ENCODE assay signal across 40 cellular contexts in the genomic region with DNA sequence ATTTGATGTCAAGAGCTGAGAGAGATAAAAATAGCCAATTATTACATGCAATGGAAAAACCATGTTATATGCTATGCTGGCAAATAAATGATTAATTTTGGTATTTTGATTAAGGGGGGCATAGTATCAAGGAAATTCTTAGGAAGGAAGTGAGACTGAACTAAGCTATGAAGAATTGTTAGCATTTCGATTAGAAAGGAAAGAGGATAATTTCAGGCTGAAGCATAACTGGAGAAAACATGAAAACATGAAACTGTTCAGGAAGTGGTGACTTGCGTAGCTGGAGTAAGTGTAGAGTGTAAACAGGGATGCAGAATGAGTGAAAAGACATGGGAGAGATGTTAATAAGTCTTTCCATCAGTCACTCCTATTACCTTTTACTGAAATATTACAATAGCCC. TPM values are rescaled to one million over a fixed set of nuclear protein-coding genes. Genes with fewer than 3 reads are reported as not detected.
"Had no signal": no experiment of that assay in that cellular context is flagged by ENCODE, and none has a peak within 500 bp of the region (broad histone marks: within the 10 kb centered on the region; RNA-seq: fewer than 3 reads in every experiment).

No MANE protein-coding gene starts in this region.

- H3K9me3 Mint-ChIP-seq: activated CD4-positive, alpha-beta memory T cell treated with anti-CD3 and anti-CD28 coated beads, Interleukin-2, amount 10 ng/mL, durations not matched to agents 7 days and 5 days; activated CD4-positive, alpha-beta T cell treated with anti-CD3 and anti-CD28 coated beads, Interleukin-2, amount 10 ng/mL, durations not matched to agents 7 days and 5 days; activated naive CD4-positive, alpha-beta T cell treated with anti-CD3 and anti-CD28 coated beads, Interleukin-2, amount 10 ng/mL, durations not matched to agents 7 days and 5 days; activated naive CD4-positive, alpha-beta T cell treated with anti-CD3 and anti-CD28 coated beads, Interleukin-2, amount 50 U/mL, for 24 hours; activated naive CD8-positive, alpha-beta T cell treated with anti-CD3 and anti-CD28 coated beads, Interleukin-2, amount 10 ng/mL, durations not matched to agents 7 days and 5 days; activated naive CD8-positive, alpha-beta T cell treated with anti-CD3 and anti-CD28 coated beads, Interleukin-2, amount 50 U/mL, for 24 hours; activated T-cell treated with anti-CD3 and anti-CD28 coated beads, Interleukin-2, amount 50 U/mL, for 24 hours; activated T-helper 2 cell treated with anti-CD3 and anti-CD28 coated beads, Interferon-gamma antibody, Interleukin-2, Interleukin-4, amounts not matched to agents 10 μg/mL and 5 μg/mL and 100 μg/mL, durations not matched to agents 14 hours and 24 hours and 36 hours; brain; central memory CD8-positive, alpha-beta T cell; T-helper 1 cell treated with Interleukin-12 subunit alpha and Interleukin-12 subunit beta and Interleukin-4 antibody, amounts not matched to agents 30 μg/mL and 1 μg/mL, for 36 hours; T-helper 2 cell treated with Interferon-gamma antibody and Interleukin-4, amounts not matched to agents 5 μg/mL and 100 μg/mL, for 36 hours; WTC11 had no signal

- H3K4me3 ChIP-seq: ascending aorta, cardiac muscle cell had no signal

- H3K27me3 ChIP-seq: ascending aorta, cardiac muscle cell had no signal

- H3K4me1 ChIP-seq: ascending aorta had no signal

- H3K27ac ChIP-seq: ascending aorta, cardiac muscle cell, WERI-Rb-1 had no signal

- H3K4me3 Mint-ChIP-seq: activated CD4-positive, alpha-beta memory T cell treated with anti-CD3 and anti-CD28 coated beads, Interleukin-2, amount 10 ng/mL, durations not matched to agents 7 days and 5 days; activated CD4-positive, alpha-beta T cell treated with anti-CD3 and anti-CD28 coated beads for 36 hours; activated CD4-positive, alpha-beta T cell treated with anti-CD3 and anti-CD28 coated beads, Interleukin-2, amount 10 ng/mL, durations not matched to agents 7 days and 5 days; activated CD8-positive, alpha-beta memory T cell treated with anti-CD3 and anti-CD28 coated beads, Interleukin-2, amount 10 ng/mL, durations not matched to agents 7 days and 5 days; activated CD8-positive, alpha-beta T cell treated with anti-CD3 and anti-CD28 coated beads, Interleukin-2, amount 10 ng/mL, durations not matched to agents 7 days and 5 days; activated naive CD4-positive, alpha-beta T cell treated with anti-CD3 and anti-CD28 coated beads, Interleukin-2, amount 10 ng/mL, durations not matched to agents 7 days and 5 days; activated naive CD4-positive, alpha-beta T cell treated with anti-CD3 and anti-CD28 coated beads, Interleukin-2, amount 50 U/mL, for 24 hours; activated naive CD8-positive, alpha-beta T cell; activated naive CD8-positive, alpha-beta T cell treated with anti-CD3 and anti-CD28 coated beads, Interleukin-2, amount 10 ng/mL, durations not matched to agents 7 days and 5 days; activated naive CD8-positive, alpha-beta T cell treated with anti-CD3 and anti-CD28 coated beads, Interleukin-2, amount 50 U/mL, for 24 hours; activated T-cell treated with anti-CD3 and anti-CD28 coated beads, Interleukin-2, amount 50 U/mL, for 24 hours; brain; central memory CD8-positive, alpha-beta T cell; T-helper 1 cell treated with Interleukin-12 subunit alpha and Interleukin-12 subunit beta and Interleukin-4 antibody, amounts not matched to agents 30 μg/mL and 1 μg/mL, for 36 hours; T-helper 2 cell treated with Interferon-gamma antibody and Interleukin-4, amounts not matched to agents 5 μg/mL and 100 μg/mL, for 36 hours; WTC11 had no signal

- DNase-seq: activated CD4-positive, alpha-beta memory T cell treated with anti-CD3 and anti-CD28 coated beads, Interleukin-2, amount 10 ng/mL, durations not matched to agents 7 days and 5 days; activated CD4-positive, alpha-beta T cell treated with anti-CD3 and anti-CD28 coated beads for 1 hour; activated CD4-positive, alpha-beta T cell treated with anti-CD3 and anti-CD28 coated beads for 36 hours; activated CD4-positive, alpha-beta T cell treated with anti-CD3 and anti-CD28 coated beads for 48 hours; activated CD4-positive, alpha-beta T cell treated with anti-CD3 and anti-CD28 coated beads, Interleukin-2, amount 10 ng/mL, durations not matched to agents 7 days and 5 days; activated CD4-positive, alpha-beta T cell treated with anti-CD3 and anti-CD28 coated beads, Interleukin-2, amount 50 U/mL, for 48 hours; activated CD4-positive, CD25-positive, alpha-beta regulatory T cell; activated CD8-positive, alpha-beta memory T cell treated with anti-CD3 and anti-CD28 coated beads for 24 hours; activated CD8-positive, alpha-beta memory T cell treated with anti-CD3 and anti-CD28 coated beads, Interleukin-2, amount 10 ng/mL, durations not matched to agents 7 days and 5 days; activated CD8-positive, alpha-beta memory T cell treated with anti-CD3 and anti-CD28 coated beads, Interleukin-2, amount 50 U/mL, for 48 hours; activated CD8-positive, alpha-beta T cell treated with anti-CD3 and anti-CD28 coated beads, Interleukin-2, amount 10 ng/mL, durations not matched to agents 7 days and 5 days; activated effector memory CD4-positive, alpha-beta T cell treated with Interleukin-2 at 50 U/mL for 16 hours; activated gamma-delta T cell; activated naive CD4-positive, alpha-beta T cell treated with anti-CD3 and anti-CD28 coated beads, Interleukin-2, amount 10 ng/mL, durations not matched to agents 7 days and 5 days; activated naive CD4-positive, alpha-beta T cell treated with Interleukin-2 at 50 U/mL for 16 hours; activated naive CD8-positive, alpha-beta T cell treated with anti-CD3 and anti-CD28 coated beads, Interleukin-2, amount 10 ng/mL, durations not matched to agents 7 days and 5 days; activated naive CD8-positive, alpha-beta T cell treated with anti-CD3 and anti-CD28 coated beads, Interleukin-2, amount 50 U/mL, for 24 hours; activated T-cell treated with anti-CD3 and anti-CD28 coated beads, Interleukin-2, amount 50 U/mL, for 24 hours; activated T-cell treated with anti-CD3 and anti-CD28 coated beads, Interleukin-2, amount 50 U/mL, for 48 hours; amygdala; anterior cingulate cortex; caudate nucleus; T-helper 1 cell; T-helper 2 cell; T-helper 9 cell; WERI-Rb-1 had no signal

- FAIRE-seq: bronchial epithelial cell, TTC549 had no signal

- H3K27ac Mint-ChIP-seq: activated CD4-positive, alpha-beta memory T cell treated with anti-CD3 and anti-CD28 coated beads, Interleukin-2, amount 10 ng/mL, durations not matched to agents 7 days and 5 days; activated CD4-positive, alpha-beta T cell treated with anti-CD3 and anti-CD28 coated beads for 36 hours; activated CD4-positive, alpha-beta T cell treated with anti-CD3 and anti-CD28 coated beads, Interleukin-2, amount 10 ng/mL, durations not matched to agents 7 days and 5 days; activated CD8-positive, alpha-beta memory T cell treated with anti-CD3 and anti-CD28 coated beads, Interleukin-2, amount 10 ng/mL, durations not matched to agents 7 days and 5 days; activated CD8-positive, alpha-beta T cell treated with anti-CD3 and anti-CD28 coated beads, Interleukin-2, amount 10 ng/mL, durations not matched to agents 7 days and 5 days; activated naive CD4-positive, alpha-beta T cell treated with anti-CD3 and anti-CD28 coated beads, Interleukin-2, amount 10 ng/mL, durations not matched to agents 7 days and 5 days; activated naive CD4-positive, alpha-beta T cell treated with anti-CD3 and anti-CD28 coated beads, Interleukin-2, amount 50 U/mL, for 24 hours; activated naive CD8-positive, alpha-beta T cell; activated naive CD8-positive, alpha-beta T cell treated with anti-CD3 and anti-CD28 coated beads, Interleukin-2, amount 10 ng/mL, durations not matched to agents 7 days and 5 days; activated naive CD8-positive, alpha-beta T cell treated with anti-CD3 and anti-CD28 coated beads, Interleukin-2, amount 50 U/mL, for 24 hours; activated T-cell treated with anti-CD3 and anti-CD28 coated beads, Interleukin-2, amount 50 U/mL, for 24 hours; activated T-helper 2 cell treated with anti-CD3 and anti-CD28 coated beads, Interferon-gamma antibody, Interleukin-2, Interleukin-4, amounts not matched to agents 10 μg/mL and 5 μg/mL and 100 μg/mL, durations not matched to agents 14 hours and 24 hours and 36 hours; brain; T-helper 1 cell treated with Interleukin-12 subunit alpha and Interleukin-12 subunit beta and Interleukin-4 antibody, amounts not matched to agents 30 μg/mL and 1 μg/mL, for 36 hours; T-helper 2 cell treated with Interferon-gamma antibody and Interleukin-4, amounts not matched to agents 5 μg/mL and 100 μg/mL, for 36 hours; WTC11 had no signal

- ATAC-seq: activated CD4-positive, alpha-beta T cell treated with anti-CD3 and anti-CD28 coated beads for 36 hours; activated CD4-positive, CD25-positive, alpha-beta regulatory T cell treated with anti-CD3 and anti-CD28 coated beads, Interleukin-2, amount 50 U/mL, for 24 hours; activated CD8-positive, alpha-beta memory T cell treated with anti-CD3 and anti-CD28 coated beads, Interleukin-2, amount 10 ng/mL, durations not matched to agents 7 days and 5 days; activated CD8-positive, alpha-beta T cell treated with anti-CD3 and anti-CD28 coated beads, Interleukin-2, amount 10 ng/mL, durations not matched to agents 7 days and 5 days; activated naive CD8-positive, alpha-beta T cell treated with anti-CD3 and anti-CD28 coated beads, Interleukin-2, amount 50 U/mL, for 24 hours; WTC11 had no signal

- H3K36me3 ChIP-seq: ascending aorta, cardiac muscle cell had no signal

- H3K27me3 Mint-ChIP-seq: activated CD4-positive, alpha-beta memory T cell treated with anti-CD3 and anti-CD28 coated beads, Interleukin-2, amount 10 ng/mL, durations not matched to agents 7 days and 5 days; activated CD4-positive, alpha-beta T cell treated with anti-CD3 and anti-CD28 coated beads for 36 hours; activated CD4-positive, alpha-beta T cell treated with anti-CD3 and anti-CD28 coated beads, Interleukin-2, amount 10 ng/mL, durations not matched to agents 7 days and 5 days; activated CD8-positive, alpha-beta memory T cell treated with anti-CD3 and anti-CD28 coated beads, Interleukin-2, amount 10 ng/mL, durations not matched to agents 7 days and 5 days; activated naive CD4-positive, alpha-beta T cell treated with anti-CD3 and anti-CD28 coated beads, Interleukin-2, amount 10 ng/mL, durations not matched to agents 7 days and 5 days; activated naive CD4-positive, alpha-beta T cell treated with anti-CD3 and anti-CD28 coated beads, Interleukin-2, amount 50 U/mL, for 24 hours; activated naive CD8-positive, alpha-beta T cell; activated naive CD8-positive, alpha-beta T cell treated with anti-CD3 and anti-CD28 coated beads, Interleukin-2, amount 10 ng/mL, durations not matched to agents 7 days and 5 days; activated naive CD8-positive, alpha-beta T cell treated with anti-CD3 and anti-CD28 coated beads, Interleukin-2, amount 50 U/mL, for 24 hours; activated T-cell treated with anti-CD3 and anti-CD28 coated beads, Interleukin-2, amount 50 U/mL, for 24 hours; brain; central memory CD8-positive, alpha-beta T cell had no signal

- H3K4me1 Mint-ChIP-seq: activated CD4-positive, alpha-beta memory T cell treated with anti-CD3 and anti-CD28 coated beads, Interleukin-2, amount 10 ng/mL, durations not matched to agents 7 days and 5 days; activated CD4-positive, alpha-beta T cell treated with anti-CD3 and anti-CD28 coated beads for 36 hours; activated CD8-positive, alpha-beta memory T cell treated with anti-CD3 and anti-CD28 coated beads, Interleukin-2, amount 10 ng/mL, durations not matched to agents 7 days and 5 days; activated naive CD4-positive, alpha-beta T cell treated with anti-CD3 and anti-CD28 coated beads, Interleukin-2, amount 10 ng/mL, durations not matched to agents 7 days and 5 days; activated naive CD4-positive, alpha-beta T cell treated with anti-CD3 and anti-CD28 coated beads, Interleukin-2, amount 50 U/mL, for 24 hours; activated naive CD8-positive, alpha-beta T cell treated with anti-CD3 and anti-CD28 coated beads, Interleukin-2, amount 10 ng/mL, durations not matched to agents 7 days and 5 days; activated naive CD8-positive, alpha-beta T cell treated with anti-CD3 and anti-CD28 coated beads, Interleukin-2, amount 50 U/mL, for 24 hours; brain; central memory CD8-positive, alpha-beta T cell; WTC11 had no signal

- H3K9me3 ChIP-seq: ascending aorta had no signal

RNA-seq across cellular contexts. Expression of a gene that starts 6.4 kb away (rescaled TPM):
- total RNA-seq: activated CD4-positive, alpha-beta memory T cell treated with anti-CD3 and anti-CD28 coated beads, Interleukin-2, amount 10 ng/mL, durations not matched to agents 7 days and 5 days; activated CD4-positive, alpha-beta T cell treated with anti-CD3 and anti-CD28 coated beads for 36 hours; activated CD4-positive, alpha-beta T cell treated with anti-CD3 and anti-CD28 coated beads, Interleukin-2, amount 10 ng/mL, durations not matched to agents 7 days and 5 days; activated CD8-positive, alpha-beta memory T cell treated with anti-CD3 and anti-CD28 coated beads, Interleukin-2, amount 10 ng/mL, durations not matched to agents 7 days and 5 days; activated CD8-positive, alpha-beta T cell treated with anti-CD3 and anti-CD28 coated beads, Interleukin-2, amount 10 ng/mL, durations not matched to agents 7 days and 5 days; activated naive CD8-positive, alpha-beta T cell treated with anti-CD3 and anti-CD28 coated beads, Interleukin-2, amount 10 ng/mL, durations not matched to agents 7 days and 5 days; activated T-helper 2 cell treated with anti-CD3 and anti-CD28 coated beads, Interferon-gamma antibody, Interleukin-2, Interleukin-4, amounts not matched to agents 10 μg/mL and 5 μg/mL and 100 μg/mL, durations not matched to agents 14 hours and 24 hours and 36 hours; ascending aorta; bronchial epithelial cell; cardiac muscle cell; WTC11 had no signal
- polyA plus RNA-seq: adipose tissue had no signal
